24 cellular contexts compared by ENCODE assay signal in genomic region chr14:90803249-90803648, GRCh38. TPM values are rescaled to one million over a fixed set of nuclear protein-coding genes. Genes with fewer than 3 reads are reported as not detected.
DNase-seq lines count a peak whose midpoint lies in the region; ATAC-seq and TF ChIP-seq lines count a peak whose summit lies in the region.
"Had no signal": no experiment of that assay in that cellular context is flagged by ENCODE, and none has a peak within 500 bp of the region (broad histone marks: within the 10 kb centered on the region; RNA-seq: fewer than 3 reads in every experiment).

No MANE protein-coding gene starts in this region.

- H3K9ac ChIP-seq in subcutaneous abdominal adipose tissue (ENCODE audit: low read length in 5 of 5) = no peak overlapping the region
- H3K9ac ChIP-seq: GM23248 had no signal

- peak in 1 of 8 donors; percentile 9 for ATAC-seq in heart right ventricle
- ATAC-seq in left ventricle myocardium superior = no peak
- ATAC-seq: HepG2, left colon had no signal

- WGBS in heart right ventricle, 2 donors = 64 to 73% methylated on average over 2 of the region's 2 CpGs

- DNase-seq in heart right ventricle (no peak), left ventricle myocardium superior (no peak), EL (no peak), OCI-M2 (lab: John Stamatoyannopoulos, UW; ENCODE audit: unreplicated experiment) (no peak), RKO (ENCODE audit: low spot score) (no peak)
- DNase-seq: activated CD4-positive, alpha-beta T cell treated with anti-CD3 and anti-CD28 coated beads, Interleukin-2, amount 50 U/mL, for 48 hours; activated CD4-positive, CD25-positive, alpha-beta regulatory T cell; activated CD8-positive, alpha-beta memory T cell treated with anti-CD3 and anti-CD28 coated beads, Interleukin-2, amount 50 U/mL, for 48 hours; colonic mucosa; GM23248; head of caudate nucleus; left colon; NCI-H1417 treated with DMSO at 0.1 percent for 48 hours; NCI-H510A; NK-92 treated with Interleukin-12 subunit alpha and Interleukin-12 subunit beta, amount 100 ng/mL, for 24 hours; Peyer's patch; stimulated activated CD4-positive, alpha-beta T cell treated with anti-CD3 and anti-CD28 coated beads, Interleukin-12 subunit alpha, Interleukin-12 subunit beta, amount 100 ng/mL, for 4 hours; T-helper 9 cell had no signal

- H3K9me3 Mint-ChIP-seq in brain = peaks cover 0 to 4% (median 2%) of the 10 kb centered on the region in 5 experiments
- no peaks in the 10 kb centered on the region for H3K9me3 Mint-ChIP-seq in nephron

- H3K4me3 ChIP-seq in heart right ventricle (no peak overlapping the region), subcutaneous abdominal adipose tissue (ENCODE audit: low read depth in 1 of 5, low read length in 5 of 5) (no peak overlapping the region)
- H3K4me3 ChIP-seq: colonic mucosa, GM23248, Peyer's patch, SK-N-MC had no signal

- peaks cover 0 to 72% (median 49%) of the 10 kb centered on the region in 9 donors for H3K4me1 ChIP-seq in heart right ventricle
- peaks cover 22 to 68% (median 61%) of the 10 kb centered on the region in 5 donors for H3K4me1 ChIP-seq in subcutaneous abdominal adipose tissue (ENCODE audit: control insufficient read depth in 5 of 5, insufficient read depth in 5 of 5, low read length in 5 of 5)
- H3K4me1 ChIP-seq: colonic mucosa, Peyer's patch had no signal

- H3K9me3 ChIP-seq in heart right ventricle = no peaks in the 10 kb centered on the region
- H3K9me3 ChIP-seq in subcutaneous abdominal adipose tissue (ENCODE audit: control insufficient read depth in 5 of 5, low read length in 5 of 5) = no peaks in the 10 kb centered on the region
- H3K9me3 ChIP-seq: BE2C, colonic mucosa, Peyer's patch had no signal

- H3K4me3 Mint-ChIP-seq in brain (no peak overlapping the region), nephron (no peak overlapping the region)

- H3K27me3 ChIP-seq in heart right ventricle = no peaks in the 10 kb centered on the region
- H3K27me3 ChIP-seq in subcutaneous abdominal adipose tissue (ENCODE audit: control insufficient read depth in 5 of 5, insufficient read depth in 4 of 5, low read length in 5 of 5) = no peaks in the 10 kb centered on the region
- H3K27me3 ChIP-seq: BE2C, colonic mucosa, Peyer's patch had no signal

- intact Hi-C loops in heart right ventricle (cut with DNase I) (loop anchor here in 1 of 10 donors (5.0 kb wide), 1 partner anchor 41 kb away; no protein-coding TSS in a partner anchor), left ventricle myocardium superior (cut with micrococcal nuclease) (no loop called here)

- H3K27me3 Mint-ChIP-seq in brain (no peaks in the 10 kb centered on the region), nephron (ENCODE audit: low read depth) (no peaks in the 10 kb centered on the region)

- peaks cover 30% of the 10 kb centered on the region for H3K4me1 Mint-ChIP-seq in brain
- peaks cover 23% of the 10 kb centered on the region for H3K4me1 Mint-ChIP-seq in nephron

- H3K36me3 Mint-ChIP-seq in brain (peaks cover 44% of the 10 kb centered on the region), nephron (ENCODE audit: low read depth) (peaks cover 22% of the 10 kb centered on the region)

- H3K27ac ChIP-seq in heart right ventricle (peak overlapping the region; percentile 9 to 77 (median 58)), subcutaneous abdominal adipose tissue (ENCODE audit: low read depth, low read length) (peak overlapping the region; percentile 75)
- H3K27ac ChIP-seq: colonic mucosa, GM23248, SK-N-MC had no signal

- H3K36me3 ChIP-seq in heart right ventricle (no peaks in the 10 kb centered on the region), subcutaneous abdominal adipose tissue (ENCODE audit: control insufficient read depth in 5 of 5, insufficient read depth in 5 of 5, low read length in 5 of 5) (no peaks in the 10 kb centered on the region)
- H3K36me3 ChIP-seq: BE2C, colonic mucosa, Peyer's patch had no signal

- peak overlapping the region in 3 of 5 experiments; percentile 4 to 68 (median 18) for H3K27ac Mint-ChIP-seq in brain
- peak overlapping the region; percentile 34 to 85 (median 71) for H3K27ac Mint-ChIP-seq in nephron

- TF ChIP-seq CTCF in heart right ventricle (IDR thresholded peaks at IDR 0.05) (no peak), brain (conservative IDR thresholded peaks at IDR 0.05) (no peak), nephron (IDR thresholded peaks at IDR 0.05; ENCODE audit: unreplicated experiment in 3 of 3) (no peak)

RNA-seq across cellular contexts. Expression of gene TTC7B, which starts 13.0 kb away (rescaled TPM):
- 10 to 100 TPM; 59.1 to 79.4 (median 66.6) TPM for total RNA-seq in heart right ventricle
- polyA plus RNA-seq in heart right ventricle = 10 to 100 TPM; 23.0 to 23.5 TPM
- total RNA-seq in left ventricle myocardium superior = 72.2 TPM
- polyA plus RNA-seq in brain (ENCODE audit: insufficient read depth, low read depth, low replicate concordance) = 63.5 TPM
